28 cellular contexts compared by ENCODE assay signal in the genomic region with DNA sequence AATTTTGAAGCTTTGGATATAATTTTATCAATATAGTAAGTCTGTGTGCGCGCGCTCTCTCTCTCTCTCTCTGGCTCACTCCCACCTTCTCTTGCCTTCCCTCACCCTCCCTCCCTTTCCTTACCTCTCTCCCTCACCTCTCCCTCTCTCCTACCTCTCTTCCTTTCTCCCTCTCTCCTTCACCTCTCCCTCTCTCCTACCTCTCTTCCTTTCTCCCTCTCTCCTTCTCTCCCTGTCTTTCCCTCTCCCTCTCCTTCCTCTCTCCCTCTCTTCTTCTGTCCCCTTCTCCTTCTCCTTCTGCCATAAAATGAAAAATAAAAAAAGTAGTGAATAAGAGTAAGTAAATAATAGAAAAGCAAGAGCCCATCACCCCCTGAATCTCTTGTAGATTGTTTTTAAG.
"Had no signal": no experiment of that assay in that cellular context is flagged by ENCODE, and none has a peak within 500 bp of the region (broad histone marks: within the 10 kb centered on the region; RNA-seq: fewer than 3 reads in every experiment).

No MANE protein-coding gene starts in this region.

- ATAC-seq: activated naive CD4-positive, alpha-beta T cell treated with anti-CD3 and anti-CD28 coated beads, Interleukin-2, amount 50 U/mL, for 72 hours; activated T-cell treated with anti-CD3 and anti-CD28 coated beads, Interleukin-2, amount 50 U/mL, for 72 hours; gastroesophageal sphincter had no signal

- H3K4me3 Mint-ChIP-seq: activated CD4-positive, alpha-beta memory T cell treated with anti-CD3 and anti-CD28 coated beads, Interleukin-2, amount 10 ng/mL, durations not matched to agents 7 days and 5 days; activated CD4-positive, alpha-beta T cell treated with anti-CD3 and anti-CD28 coated beads, Interleukin-2, amount 10 ng/mL, durations not matched to agents 7 days and 5 days; activated naive CD4-positive, alpha-beta T cell treated with anti-CD3 and anti-CD28 coated beads, Interleukin-2, amount 10 ng/mL, durations not matched to agents 7 days and 5 days; activated naive CD8-positive, alpha-beta T cell treated with anti-CD3 and anti-CD28 coated beads, Interleukin-2, amount 10 ng/mL, durations not matched to agents 7 days and 5 days; activated T-cell treated with anti-CD3 and anti-CD28 coated beads, Interleukin-2, amount 50 U/mL, for 24 hours; activated T-cell treated with anti-CD3 and anti-CD28 coated beads, Interleukin-2, amount 50 U/mL, for 72 hours; brain had no signal

- H3K9me3 ChIP-seq: ascending aorta, breast epithelium, colonic mucosa, esophagus squamous epithelium, gastroesophageal sphincter had no signal

- DNase-seq: activated CD4-positive, alpha-beta memory T cell treated with anti-CD3 and anti-CD28 coated beads, Interleukin-2, amount 10 ng/mL, durations not matched to agents 7 days and 5 days; activated CD4-positive, alpha-beta T cell treated with anti-CD3 and anti-CD28 coated beads for 1 hour; activated CD4-positive, alpha-beta T cell treated with anti-CD3 and anti-CD28 coated beads for 4 hours; activated CD4-positive, alpha-beta T cell treated with anti-CD3 and anti-CD28 coated beads, Interleukin-2, amount 10 ng/mL, durations not matched to agents 7 days and 5 days; activated CD4-positive, alpha-beta T cell treated with anti-CD3 and anti-CD28 coated beads, Interleukin-2, amount 50 U/mL, for 4 hours; activated CD8-positive, alpha-beta memory T cell treated with anti-CD3 and anti-CD28 coated beads, Interleukin-2, amount 50 U/mL, for 48 hours; activated gamma-delta T cell; activated naive CD4-positive, alpha-beta T cell; activated naive CD4-positive, alpha-beta T cell treated with anti-CD3 and anti-CD28 coated beads, Interleukin-2, amount 10 ng/mL, durations not matched to agents 7 days and 5 days; activated naive CD8-positive, alpha-beta T cell treated with anti-CD3 and anti-CD28 coated beads, Interleukin-2, amount 10 ng/mL, durations not matched to agents 7 days and 5 days; activated T-cell treated with anti-CD3 and anti-CD28 coated beads for 4 hours; activated T-cell treated with anti-CD3 and anti-CD28 coated beads, Interleukin-2, amount 50 U/mL, for 24 hours; activated T-cell treated with anti-CD3 and anti-CD28 coated beads, Interleukin-2, amount 50 U/mL, for 72 hours; central memory CD4-positive, alpha-beta T cell; cerebellar nuclear complex; colonic mucosa; effector CD8-positive, alpha-beta T cell; esophagus squamous epithelium; foreskin melanocyte; head of caudate nucleus; T-helper 2 cell had no signal

- H3K9me3 Mint-ChIP-seq: activated CD4-positive, alpha-beta memory T cell treated with anti-CD3 and anti-CD28 coated beads, Interleukin-2, amount 10 ng/mL, durations not matched to agents 7 days and 5 days; activated CD4-positive, alpha-beta T cell treated with anti-CD3 and anti-CD28 coated beads, Interleukin-2, amount 10 ng/mL, durations not matched to agents 7 days and 5 days; activated naive CD4-positive, alpha-beta T cell treated with anti-CD3 and anti-CD28 coated beads, Interleukin-2, amount 10 ng/mL, durations not matched to agents 7 days and 5 days; activated naive CD4-positive, alpha-beta T cell treated with anti-CD3 and anti-CD28 coated beads, Interleukin-2, amount 50 U/mL, for 72 hours; activated naive CD8-positive, alpha-beta T cell treated with anti-CD3 and anti-CD28 coated beads, Interleukin-2, amount 10 ng/mL, durations not matched to agents 7 days and 5 days; activated T-cell treated with anti-CD3 and anti-CD28 coated beads, Interleukin-2, amount 50 U/mL, for 24 hours; activated T-cell treated with anti-CD3 and anti-CD28 coated beads, Interleukin-2, amount 50 U/mL, for 72 hours; brain had no signal

- H3K27ac ChIP-seq: ascending aorta, breast epithelium, cardiac muscle cell, colonic mucosa, epithelial cell of prostate, esophagus squamous epithelium, gastroesophageal sphincter had no signal

- H3K36me3 Mint-ChIP-seq: activated naive CD4-positive, alpha-beta T cell treated with anti-CD3 and anti-CD28 coated beads, Interleukin-2, amount 10 ng/mL, durations not matched to agents 7 days and 5 days; activated naive CD4-positive, alpha-beta T cell treated with anti-CD3 and anti-CD28 coated beads, Interleukin-2, amount 50 U/mL, for 72 hours; activated naive CD8-positive, alpha-beta T cell treated with anti-CD3 and anti-CD28 coated beads, Interleukin-2, amount 10 ng/mL, durations not matched to agents 7 days and 5 days; brain had no signal

- H3K27me3 Mint-ChIP-seq: activated CD4-positive, alpha-beta T cell treated with anti-CD3 and anti-CD28 coated beads, Interleukin-2, amount 10 ng/mL, durations not matched to agents 7 days and 5 days; activated naive CD8-positive, alpha-beta T cell treated with anti-CD3 and anti-CD28 coated beads, Interleukin-2, amount 10 ng/mL, durations not matched to agents 7 days and 5 days had no signal

- H3K4me1 ChIP-seq: breast epithelium, colonic mucosa, esophagus squamous epithelium had no signal

- H3K27me3 ChIP-seq: ascending aorta, breast epithelium, cardiac muscle cell, colonic mucosa, esophagus squamous epithelium, gastroesophageal sphincter had no signal

- H3K36me3 ChIP-seq: ascending aorta, breast epithelium, cardiac muscle cell, colonic mucosa, esophagus squamous epithelium, gastroesophageal sphincter had no signal

- H3K4me3 ChIP-seq: ascending aorta, breast epithelium, cardiac muscle cell, colonic mucosa, esophagus squamous epithelium, gastroesophageal sphincter had no signal

- H3K27ac Mint-ChIP-seq: activated CD4-positive, alpha-beta memory T cell treated with anti-CD3 and anti-CD28 coated beads, Interleukin-2, amount 10 ng/mL, durations not matched to agents 7 days and 5 days; activated CD4-positive, alpha-beta T cell treated with anti-CD3 and anti-CD28 coated beads, Interleukin-2, amount 10 ng/mL, durations not matched to agents 7 days and 5 days; activated naive CD4-positive, alpha-beta T cell treated with anti-CD3 and anti-CD28 coated beads, Interleukin-2, amount 10 ng/mL, durations not matched to agents 7 days and 5 days; activated naive CD4-positive, alpha-beta T cell treated with anti-CD3 and anti-CD28 coated beads, Interleukin-2, amount 50 U/mL, for 72 hours; activated naive CD8-positive, alpha-beta T cell treated with anti-CD3 and anti-CD28 coated beads, Interleukin-2, amount 10 ng/mL, durations not matched to agents 7 days and 5 days; activated T-cell treated with anti-CD3 and anti-CD28 coated beads, Interleukin-2, amount 50 U/mL, for 24 hours; activated T-cell treated with anti-CD3 and anti-CD28 coated beads, Interleukin-2, amount 50 U/mL, for 72 hours; brain had no signal
